In the genomic region with DNA sequence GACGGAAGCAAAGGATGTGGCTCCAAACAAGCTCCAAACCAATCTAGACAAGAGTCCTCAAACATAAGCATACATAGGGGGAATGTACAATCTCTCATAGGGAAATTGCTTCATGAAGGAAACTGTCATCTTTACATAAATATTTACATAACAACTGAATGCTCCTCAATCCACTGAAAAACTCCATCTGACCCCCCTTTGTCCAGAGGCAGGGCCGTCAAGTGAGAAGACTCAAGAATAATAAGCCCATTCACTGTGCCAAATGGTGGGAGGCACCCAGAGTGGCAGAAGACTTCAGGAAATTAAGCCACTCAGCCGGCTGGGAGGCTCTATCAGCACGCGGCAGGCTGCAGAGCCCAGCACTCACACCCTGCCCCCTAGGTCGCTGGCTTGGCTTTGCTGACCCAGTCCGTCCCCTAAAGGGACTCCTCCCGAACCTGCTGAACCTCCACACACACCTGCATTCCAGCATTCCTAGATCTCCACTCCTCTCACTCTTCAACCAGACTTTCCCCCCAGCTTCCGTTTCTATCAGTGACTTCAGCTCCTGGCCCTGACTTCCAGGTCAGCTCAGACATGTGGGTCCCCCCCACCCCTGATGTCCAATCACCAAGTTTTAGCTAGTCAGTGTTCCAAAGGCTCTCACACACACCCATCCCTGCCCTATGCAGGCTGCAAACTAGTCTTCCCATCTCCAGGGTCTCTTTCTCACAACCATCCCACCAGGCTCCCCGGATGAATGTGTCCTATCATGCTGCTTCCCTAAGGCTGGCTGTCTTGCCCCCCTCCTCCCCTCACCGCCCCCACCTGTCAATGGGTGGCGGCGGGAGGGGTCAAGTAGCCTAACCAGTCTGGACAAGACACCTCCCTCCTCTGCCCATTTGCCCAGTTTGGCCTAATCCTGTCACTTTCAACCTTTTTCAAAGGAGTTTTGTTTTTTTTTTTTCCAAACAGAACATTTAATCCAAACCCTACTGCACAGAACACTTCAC, we compare ENCODE assay signal across 10 cellular contexts. TPM values are rescaled to one million over a fixed set of nuclear protein-coding genes. Genes with fewer than 3 reads are reported as not detected.
DNase-seq lines count a peak whose midpoint lies in the region; ATAC-seq, FAIRE-seq and TF ChIP-seq lines count a peak whose summit lies in the region.
"Had no signal": no experiment of that assay in that cellular context is flagged by ENCODE, and none has a peak within 500 bp of the region (broad histone marks: within the 10 kb centered on the region; RNA-seq: fewer than 3 reads in every experiment).

No MANE protein-coding gene starts in this region.

- no peak overlapping the region for H3K4me3 Mint-ChIP-seq in CD8-positive, alpha-beta T cell

- DNase-seq in EH (ENCODE audit: low read depth) (peak; percentile 5), Peyer's patch (peak in 1 of 3 donors; percentile 47), fibroblast of peridontal ligament (ENCODE audit: extremely low read depth) (peak; percentile 14), pancreas (peak in 2 of 6 donors; percentile 39 to 58)
- DNase-seq in CD8-positive, alpha-beta T cell = no peak
- no peak for DNase-seq in activated CD4-positive, alpha-beta T cell treated with anti-CD3 and anti-CD28 coated beads, Interleukin-2, amount 50 U/mL, for 48 hours
- DNase-seq in activated CD8-positive, alpha-beta memory T cell treated with anti-CD3 and anti-CD28 coated beads for 24 hours = no peak

- peaks cover 8% of the 10 kb centered on the region for H3K9me3 Mint-ChIP-seq in CD8-positive, alpha-beta T cell

- ATAC-seq in pancreas (peak; percentile 35 to 52 (median 45)), GM21717 (IDR thresholded peaks at IDR 0.05; ENCODE audit: unreplicated experiment) (no peak)
- ATAC-seq in CD8-positive, alpha-beta T cell = no peak

- no peak for FAIRE-seq in pancreas (lab: Jason Lieb, UNC)

- 33 to 37% methylated on average over 12 to 13 of the region's 13 CpGs for WGBS in pancreas, 2 donors

- no peaks in the 10 kb centered on the region for H3K27me3 ChIP-seq in Peyer's patch
- no peaks in the 10 kb centered on the region for H3K27me3 ChIP-seq in pancreas
- no peaks in the 10 kb centered on the region for H3K27me3 ChIP-seq in CD8-positive, alpha-beta T cell (ENCODE audit: insufficient read depth, low read length)

- H3K27ac Mint-ChIP-seq in CD8-positive, alpha-beta T cell = no peak overlapping the region

- no peak for TF ChIP-seq POLR2A in Peyer's patch (IDR thresholded peaks at IDR 0.05)

- H3K36me3 ChIP-seq in Peyer's patch (no peaks in the 10 kb centered on the region), pancreas (no peaks in the 10 kb centered on the region)
- H3K36me3 ChIP-seq in CD8-positive, alpha-beta T cell (ENCODE audit: insufficient read depth, low read length) = no peaks in the 10 kb centered on the region

- H3K27ac ChIP-seq in Peyer's patch = peak overlapping the region in 3 of 4 donors; percentile 5 to 62 (median 28)
- H3K27ac ChIP-seq in pancreas = peak overlapping the region in 3 of 4 donors; percentile 35 to 80 (median 46)
- no peak overlapping the region for H3K27ac ChIP-seq in CD8-positive, alpha-beta T cell (ENCODE audit: low read depth, low read length)

- POLR2A ChIA-PET in CD8-positive, alpha-beta T cell (lab: Charles Lee) = interaction anchor here (1.6 kb wide), 1 partner anchor 12 kb away, joined by 4 read pairs; a partner anchor contains a TSS

- no peak for TF ChIP-seq CTCF in Peyer's patch (IDR thresholded peaks at IDR 0.05)
- TF ChIP-seq CTCF in pancreas (IDR thresholded peaks at IDR 0.05) = no peak
- no peak for TF ChIP-seq CTCF in CD8-positive, alpha-beta T cell (IDR thresholded peaks at IDR 0.05)

- H3K4me1 Mint-ChIP-seq in CD8-positive, alpha-beta T cell (ENCODE audit: low read depth) = peaks cover 21% of the 10 kb centered on the region

- H3K4me3 ChIP-seq in Peyer's patch = no peak overlapping the region
- H3K4me3 ChIP-seq in pancreas = no peak overlapping the region
- no peak overlapping the region for H3K4me3 ChIP-seq in CD8-positive, alpha-beta T cell (ENCODE audit: low read depth, low read length)

- CTCF ChIA-PET in CD8-positive, alpha-beta T cell (lab: Charles Lee) = interaction anchor here (1.1 to 3.2 kb wide), 2 partner anchors 8 to 21 kb away, joined by 3 to 14 read pairs; no protein-coding TSS in a partner anchor

- no peaks in the 10 kb centered on the region for H3K9me3 ChIP-seq in Peyer's patch
- no peaks in the 10 kb centered on the region for H3K9me3 ChIP-seq in pancreas
- H3K9me3 ChIP-seq in CD8-positive, alpha-beta T cell (ENCODE audit: low read length) = no peaks in the 10 kb centered on the region

- peaks cover 18% of the 10 kb centered on the region for H3K36me3 Mint-ChIP-seq in CD8-positive, alpha-beta T cell

- intact Hi-C loops in pancreas (cut with DNase I) = no loop called here
- intact Hi-C loops in CD8-positive, alpha-beta T cell (cut with DNase I, micrococcal nuclease) = no loop called here

- H3K27me3 Mint-ChIP-seq in CD8-positive, alpha-beta T cell (ENCODE audit: low read depth) = no peaks in the 10 kb centered on the region

- H3K4me1 ChIP-seq in Peyer's patch (peaks cover 3 to 53% (median 8%) of the 10 kb centered on the region in 4 donors), pancreas (peaks cover 4 to 72% (median 57%) of the 10 kb centered on the region in 3 donors)
- H3K4me1 ChIP-seq in CD8-positive, alpha-beta T cell (ENCODE audit: insufficient read depth, low read length) = peaks cover 8% of the 10 kb centered on the region

RNA-seq across cellular contexts. Expression of a gene that starts 11.3 kb away (rescaled TPM):
- total RNA-seq in Peyer's patch = 10 to 100 TPM; 28.9 to 56.9 (median 40.3) TPM
- 10 to 100 TPM; 12.1 to 25.7 (median 17.5) TPM for total RNA-seq in pancreas
- polyA plus RNA-seq in pancreas = 10 to 100 TPM; 15.0 to 16.3 TPM
- 1 to 10 TPM; 2.1 to 2.2 TPM for total RNA-seq in CD8-positive, alpha-beta T cell

RNA-seq across cellular contexts. Expression of a gene that starts 47.6 kb away (rescaled TPM):
- total RNA-seq in Peyer's patch (1 to 10 TPM; 1.5 to 8.3 (median 3.7) TPM), pancreas (1 to 10 TPM in 1 of 6 donors, under 1 TPM in 5; 0.08 to 1.1 (median 0.30) TPM)
- under 1 TPM; 0.23 to 0.31 TPM for polyA plus RNA-seq in pancreas
- total RNA-seq in CD8-positive, alpha-beta T cell = 100 to 1,000 TPM; 318 to 324 TPM
- total RNA-seq: LHCN-M2 had no signal
- polyA plus RNA-seq: neural cell had no signal

RNA-seq across cellular contexts. Expression of a gene that starts 53.4 kb away (rescaled TPM):
- total RNA-seq in Peyer's patch = not detected
- under 1 TPM in 2 of 6 donors, not detected in 4; 0.08 to 0.13 TPM for total RNA-seq in pancreas
- 1 to 10 TPM in 1 of 2 donors, under 1 TPM in 1; 0.34 to 7.4 TPM for polyA plus RNA-seq in pancreas
- not detected for total RNA-seq in CD8-positive, alpha-beta T cell
- polyA plus RNA-seq: neural cell had no signal

Comparison
In these comparisons a context has a peak if more than half of its experiments do, and no peak if none do; other contexts are left out.
1. DNase-seq: peak in EH (single experiment) and fibroblast of peridontal ligament (single experiment); none in CD8-positive, alpha-beta T cell (0 of 7), activated CD4-positive, alpha-beta T cell treated with anti-CD3 and anti-CD28 coated beads, Interleukin-2, amount 50 U/mL, for 48 hours (0 of 2) and activated CD8-positive, alpha-beta memory T cell treated with anti-CD3 and anti-CD28 coated beads for 24 hours (single experiment).
2. ATAC-seq: peak in pancreas (4 of 4); none in CD8-positive, alpha-beta T cell (single experiment) and GM21717 (single experiment).
3. RNA of a gene that starts 11.3 kb away (total RNA-seq): 28.9 to 56.9 TPM in Peyer's patch and 12.1 to 25.7 TPM in pancreas; 2.1 to 2.2 TPM in CD8-positive, alpha-beta T cell; every median in the first group is over 4 times any median in the second.
4. RNA of a gene that starts 47.6 kb away (total RNA-seq): 318 to 324 TPM in CD8-positive, alpha-beta T cell; 1.5 to 8.3 TPM in Peyer's patch and 0.08 to 1.1 TPM in pancreas; every median in the first group is over 10 times any median in the second.